Comparison of ENCODE assay signal across 24 cellular contexts in genomic region chr4:115763051-115763450, GRCh38.
"Had no signal": no experiment of that assay in that cellular context is flagged by ENCODE, and none has a peak within 500 bp of the region (broad histone marks: within the 10 kb centered on the region; RNA-seq: fewer than 3 reads in every experiment).

No MANE protein-coding gene starts in this region.

- ATAC-seq: K562, Panc1, PC-3, T-cell had no signal

- H3K4me2 ChIP-seq: KMS-11, SK-N-SH had no signal

- H3K9ac ChIP-seq: KMS-11, SK-N-SH had no signal

- H3K4me3 ChIP-seq: K562 had no signal

- H3K27ac ChIP-seq: KMS-11 had no signal

- H3K9me3 ChIP-seq: SK-N-SH had no signal

- FAIRE-seq: HTR-8/SVneo, K562 had no signal

- DNase-seq: MV-4-11, NCI-H1048, NCI-H1105, NCI-H1417, NCI-H146, NCI-H1694 treated with DMSO at 0.1 percent for 48 hours, NCI-H1930, NCI-H2081, NCI-H2107, NCI-H2227 treated with DMSO at 0.1 percent for 48 hours, NCI-H446, NCI-H510A, NCI-H524 treated with DMSO at 0.1 percent for 48 hours, NCI-H69, NCI-H774, PC-3, SHP77, SK-N-SH, SW 1271, T-cell had no signal
